8 cellular contexts compared by ENCODE assay signal in the genomic region with DNA sequence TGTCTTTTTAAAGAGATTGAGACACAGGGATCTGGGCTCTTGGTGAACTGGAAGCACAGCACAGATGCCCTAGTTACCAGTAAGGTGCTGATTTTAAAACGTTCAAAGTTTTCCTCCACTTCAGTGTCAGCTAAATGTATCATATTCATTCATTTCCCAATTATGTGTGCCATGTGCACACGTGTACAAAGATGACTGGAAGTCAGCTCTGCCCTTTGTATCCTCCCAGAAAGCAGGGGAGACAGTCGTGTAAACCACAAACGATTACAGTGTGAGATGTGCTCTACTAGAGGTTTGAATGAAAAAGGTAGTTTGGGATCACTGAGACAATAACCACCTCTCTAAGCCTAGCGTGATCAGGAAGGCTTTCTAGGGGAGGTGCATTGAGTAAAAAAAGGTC. TPM values are rescaled to one million over a fixed set of nuclear protein-coding genes. Genes with fewer than 3 reads are reported as not detected.
A peak's percentile ranks its signal among the peaks of the same experiment; 100 is the strongest.
DNase-seq lines count a peak whose midpoint lies in the region; ATAC-seq and TF ChIP-seq lines count a peak whose summit lies in the region.

No MANE protein-coding gene starts in this region.

- H2AFZ ChIP-seq in PC-9 = no peak overlapping the region

- peaks cover 2% of the 10 kb centered on the region for H3K9me3 Mint-ChIP-seq in HFFc6

- H3K36me3 Mint-ChIP-seq in HFFc6 (ENCODE audit: low read depth) = peaks cover 7% of the 10 kb centered on the region

- no peaks in the 10 kb centered on the region for H3K9me2 ChIP-seq in PC-9 (ENCODE audit: insufficient read depth)

- no peak overlapping the region for H3K4me2 ChIP-seq in PC-9

- peak overlapping the region; percentile 87 to 93 for H3K4me3 ChIP-seq in muscle layer of duodenum (ENCODE audit: low read depth in 1 of 2, low read length in 2 of 2)
- H3K4me3 ChIP-seq in PC-9 = no peak overlapping the region

- peaks cover 10% of the 10 kb centered on the region for H3K4me1 Mint-ChIP-seq in HFFc6 (ENCODE audit: low read depth)

- no peaks in the 10 kb centered on the region for H3F3A ChIP-seq in PC-9 (ENCODE audit: insufficient read depth, low read depth)

- DNase-seq in AG08396 (ENCODE audit: low spot score) = peak; percentile 30
- no peak for DNase-seq in HFFc6
- peak; percentile 26 for DNase-seq in cerebellar cortex (ENCODE audit: low spot score)
- no peak for DNase-seq in germinal center (ENCODE audit: low spot score)
- DNase-seq in PC-9 = no peak

- BruUV-seq in PC-9 (replicated peaks; lab: Mats Ljungman, UMichigan) = no TSS peak

- POLR2A ChIA-PET in PC-9 (lab: Charles Lee; ENCODE audit: unreplicated experiment) = no interaction called here

- no peaks in the 10 kb centered on the region for H3K27me3 ChIP-seq in muscle layer of duodenum (ENCODE audit: low read depth, low read length)
- H3K27me3 ChIP-seq in PC-9 (ENCODE audit: insufficient read depth, low read depth) = peaks cover 31% of the 10 kb centered on the region; the same call in 1 of the 2 replicates

- H4K20me1 ChIP-seq in PC-9 (ENCODE audit: insufficient read depth) = no peaks in the 10 kb centered on the region

- peaks cover 2% of the 10 kb centered on the region; the same call in 1 of the 2 replicates for H3K27me3 Mint-ChIP-seq in HFFc6 (ENCODE audit: insufficient read depth)

- H3K27ac Mint-ChIP-seq in HFFc6 = peak overlapping the region; percentile 68

- H3K27ac ChIP-seq in muscle layer of duodenum (ENCODE audit: low read length) (peak overlapping the region; percentile 6), PC-9 (no peak overlapping the region)

- no peaks in the 10 kb centered on the region for H3K79me2 ChIP-seq in PC-9 (ENCODE audit: low read depth)

- peaks cover 5 to 11% of the 10 kb centered on the region in 2 donors for H3K4me1 ChIP-seq in muscle layer of duodenum (ENCODE audit: control insufficient read depth in 1 of 2, insufficient read depth in 2 of 2, low read length in 2 of 2)
- H3K4me1 ChIP-seq in PC-9 (replicated peaks; ENCODE audit: insufficient read depth) = no peaks in the 10 kb centered on the region

- peaks cover 9 to 30% of the 10 kb centered on the region in 2 donors for H3K36me3 ChIP-seq in muscle layer of duodenum (ENCODE audit: control insufficient read depth in 1 of 2, insufficient read depth in 2 of 2, low read length in 2 of 2)
- no peaks in the 10 kb centered on the region for H3K36me3 ChIP-seq in PC-9 (ENCODE audit: low read depth)

- no peak for TF ChIP-seq CTCF in HFFc6 (IDR thresholded peaks at IDR 0.05)
- no peak for TF ChIP-seq CTCF in PC-9 (conservative IDR thresholded peaks at IDR 0.05)

- intact Hi-C loops in PC-9 (cut with micrococcal nuclease; ENCODE audit: unreplicated experiment) = no loop called here

- ATAC-seq in GM21723 (IDR thresholded peaks at IDR 0.05; ENCODE audit: unreplicated experiment) (no peak), HG02870 (IDR thresholded peaks at IDR 0.05; ENCODE audit: unreplicated experiment) (no peak)

- H3K4me3 Mint-ChIP-seq in HFFc6 = peak overlapping the region; percentile 88

- H3K9me3 ChIP-seq in muscle layer of duodenum (ENCODE audit: control insufficient read depth in 1 of 2, low read length in 2 of 2) (no peaks in the 10 kb centered on the region), PC-9 (ENCODE audit: insufficient read depth, low read depth) (no peaks in the 10 kb centered on the region)

- CTCF ChIA-PET in PC-9 (lab: Charles Lee) = no interaction called here

RNA-seq across cellular contexts. Expression of a gene that starts 0.8 kb away (rescaled TPM):
- 1 to 10 TPM in 2 of 6 experiments, under 1 TPM in 4; 0.57 to 1.2 (median 0.94) TPM for total RNA-seq in HFFc6 (2021; fragmentation: NEBNext Ultra II Directional; extraction: Animal tissue kit (Norgen Biotek cat#: 25700))
- total RNA-seq in PC-9 (2021) = 0.83 TPM in 2 replicates

RNA-seq across cellular contexts. Expression of a gene that starts 29.0 kb away (rescaled TPM):
- total RNA-seq in HFFc6 (2021; fragmentation: NEBNext Ultra II Directional; extraction: Animal tissue kit (Norgen Biotek cat#: 25700)) = under 1 TPM; 0.05 to 0.23 (median 0.14) TPM
- total RNA-seq in PC-9 (2021) = 1.0 and 1.2 TPM in 2 replicates

Comparison
In these comparisons a context has a peak if more than half of its experiments do, and no peak if none do; other contexts are left out.
1. DNase-seq: peak in AG08396 (single experiment) and cerebellar cortex (single experiment); none in HFFc6 (single experiment), germinal center (single experiment) and PC-9 (0 of 2).